Comparison of ENCODE assay signal across 1 cellular context in the genomic region with DNA sequence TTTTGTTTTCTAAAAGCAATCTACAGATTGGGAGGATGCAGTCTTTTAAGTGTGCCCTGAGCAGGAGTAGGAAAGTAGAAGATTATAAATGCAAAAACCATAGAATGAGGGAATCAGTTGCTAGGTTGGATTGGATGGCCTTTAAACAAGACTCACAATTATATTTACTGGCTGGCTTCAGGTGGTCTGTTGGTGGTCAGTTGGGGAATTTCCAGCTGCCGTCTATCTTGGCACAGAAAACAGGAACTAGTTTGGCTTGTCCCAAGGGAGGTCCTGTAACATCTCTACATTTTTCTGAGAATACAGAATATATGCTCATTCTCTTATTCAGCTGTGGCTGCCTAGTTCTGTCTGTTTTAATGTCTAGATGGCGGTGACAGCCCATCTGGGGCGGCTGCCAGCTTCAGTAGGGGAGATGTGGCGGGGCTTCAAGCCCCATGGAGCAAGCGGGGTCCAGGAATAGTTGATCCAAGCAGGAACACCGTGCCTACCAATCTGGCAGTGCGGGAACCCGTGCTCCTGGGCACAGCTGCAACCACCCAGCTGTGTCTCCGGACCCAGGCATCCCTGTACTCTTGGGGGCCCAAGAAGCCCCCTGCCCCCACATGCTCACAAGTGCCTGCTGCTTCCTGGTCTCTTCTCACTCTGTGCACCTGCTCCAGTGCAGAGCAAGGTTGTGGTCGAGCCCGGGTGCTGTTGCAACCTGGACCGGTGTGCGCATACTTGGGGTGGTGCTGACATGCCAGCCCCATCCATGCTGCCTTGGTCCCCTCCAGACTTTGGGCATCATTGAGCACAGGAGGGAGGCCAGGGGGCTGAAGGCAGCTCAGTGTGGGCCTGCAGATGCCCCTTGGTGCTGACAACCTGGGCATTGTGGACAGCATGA.
TF ChIP-seq lines count a peak whose summit lies in the region.

No MANE protein-coding gene starts in this region.

TF ChIP-seq in GM12878, 131 proteins besides CTCF, POLR2A, EP300 and RAD21 (continues in another document):
- TF ChIP-seq CREB1 (IDR thresholded peaks at IDR 0.05; ENCODE audit: low read depth) (no peak), CHD4 (IDR thresholded peaks at IDR 0.05) (no peak), FOXK2 (IDR thresholded peaks at IDR 0.05) (no peak), IKZF2 (IDR thresholded peaks at IDR 0.05) (no peak; a peak in 1 of 4 replicates), ZNF622 (IDR thresholded peaks at IDR 0.05) (no peak), ZBED1 (IDR thresholded peaks at IDR 0.05; ENCODE audit: borderline replicate concordance) (no peak), ZNF217 (IDR thresholded peaks at IDR 0.05) (no peak), NBN (IDR thresholded peaks at IDR 0.05) (no peak), SMC3 (IDR thresholded peaks at IDR 0.05; ENCODE audit: borderline replicate concordance, low read length) (no peak), RUNX3 (IDR thresholded peaks at IDR 0.05; ENCODE audit: low read length) (peak; percentile 45), FOS (IDR thresholded peaks at IDR 0.05; ENCODE audit: borderline replicate concordance, extremely low read depth, insufficient read length) (no peak), MYB (IDR thresholded peaks at IDR 0.05; ENCODE audit: borderline replicate concordance, low read depth, low read length) (0 out of 2 replicates have a peak, but pooled peaks have one; percentile 45), HDAC6 (IDR thresholded peaks at IDR 0.05; ENCODE audit: unreplicated experiment) (no peak), SREBF1 (IDR thresholded peaks at IDR 0.05; ENCODE audit: low read length) (no peak), MEF2B (IDR thresholded peaks at IDR 0.05; ENCODE audit: partially characterized antibody, poor library complexity, severe bottlenecking) (peak; percentile 89), POLR2AphosphoS5 (IDR thresholded peaks at IDR 0.05; ENCODE audit: low read length) (no peak), E4F1 (IDR thresholded peaks at IDR 0.05; ENCODE audit: borderline replicate concordance, partially characterized antibody) (no peak), RB1 (IDR thresholded peaks at IDR 0.05; ENCODE audit: borderline replicate concordance) (no peak), CEBPB (IDR thresholded peaks at IDR 0.05; ENCODE audit: borderline replicate concordance in 1 of 2, low read depth in 2 of 2, low read length in 2 of 2) (no peak), KDM1A (IDR thresholded peaks at IDR 0.05; ENCODE audit: borderline replicate concordance) (no peak), SRF (IDR thresholded peaks at IDR 0.05; ENCODE audit: low read depth in 2 of 2, low read length in 2 of 2) (no peak), NRF1 (conservative IDR thresholded peaks at IDR 0.05; ENCODE audit: low read depth, low read length) (no peak), PKNOX1 (IDR thresholded peaks at IDR 0.05) (no peak), ZNF207 (IDR thresholded peaks at IDR 0.05; ENCODE audit: borderline replicate concordance) (no peak), MLLT1 (IDR thresholded peaks at IDR 0.05) (no peak), NFIC (IDR thresholded peaks at IDR 0.05; ENCODE audit: low read depth, low read length) (no peak), DPF2 (IDR thresholded peaks at IDR 0.05) (0 out of 2 replicates have a peak, but pooled peaks have one; percentile 41), SREBF2 (IDR thresholded peaks at IDR 0.05; ENCODE audit: low read length) (no peak), MYC (IDR thresholded peaks at IDR 0.05; ENCODE audit: insufficient read depth, insufficient read length, insufficient replicate concordance, low read length, severe bottlenecking) (no peak), ZBTB4 (CRISPR knock-in tag; IDR thresholded peaks at IDR 0.05) (no peak), IRF3 (IDR thresholded peaks at IDR 0.05) (no peak), NR2F1 (conservative IDR thresholded peaks at IDR 0.05) (no peak), HCFC1 (IDR thresholded peaks at IDR 0.05; ENCODE audit: low read length) (no peak), RELA (IDR thresholded peaks at IDR 0.05; ENCODE audit: borderline replicate concordance, partially characterized antibody) (peak; percentile 60), MAX (IDR thresholded peaks at IDR 0.05; ENCODE audit: low read depth, low read length) (no peak), ZNF384 (IDR thresholded peaks at IDR 0.05; ENCODE audit: borderline replicate concordance, low read depth, low read length) (no peak), MTA3 (IDR thresholded peaks at IDR 0.05; ENCODE audit: borderline replicate concordance, low read length) (no peak), CBX3 (IDR thresholded peaks at IDR 0.05; ENCODE audit: borderline replicate concordance, low read depth) (no peak), BMI1 (IDR thresholded peaks at IDR 0.05; ENCODE audit: borderline replicate concordance) (no peak)
- TF ChIP-seq, protein P1, sequence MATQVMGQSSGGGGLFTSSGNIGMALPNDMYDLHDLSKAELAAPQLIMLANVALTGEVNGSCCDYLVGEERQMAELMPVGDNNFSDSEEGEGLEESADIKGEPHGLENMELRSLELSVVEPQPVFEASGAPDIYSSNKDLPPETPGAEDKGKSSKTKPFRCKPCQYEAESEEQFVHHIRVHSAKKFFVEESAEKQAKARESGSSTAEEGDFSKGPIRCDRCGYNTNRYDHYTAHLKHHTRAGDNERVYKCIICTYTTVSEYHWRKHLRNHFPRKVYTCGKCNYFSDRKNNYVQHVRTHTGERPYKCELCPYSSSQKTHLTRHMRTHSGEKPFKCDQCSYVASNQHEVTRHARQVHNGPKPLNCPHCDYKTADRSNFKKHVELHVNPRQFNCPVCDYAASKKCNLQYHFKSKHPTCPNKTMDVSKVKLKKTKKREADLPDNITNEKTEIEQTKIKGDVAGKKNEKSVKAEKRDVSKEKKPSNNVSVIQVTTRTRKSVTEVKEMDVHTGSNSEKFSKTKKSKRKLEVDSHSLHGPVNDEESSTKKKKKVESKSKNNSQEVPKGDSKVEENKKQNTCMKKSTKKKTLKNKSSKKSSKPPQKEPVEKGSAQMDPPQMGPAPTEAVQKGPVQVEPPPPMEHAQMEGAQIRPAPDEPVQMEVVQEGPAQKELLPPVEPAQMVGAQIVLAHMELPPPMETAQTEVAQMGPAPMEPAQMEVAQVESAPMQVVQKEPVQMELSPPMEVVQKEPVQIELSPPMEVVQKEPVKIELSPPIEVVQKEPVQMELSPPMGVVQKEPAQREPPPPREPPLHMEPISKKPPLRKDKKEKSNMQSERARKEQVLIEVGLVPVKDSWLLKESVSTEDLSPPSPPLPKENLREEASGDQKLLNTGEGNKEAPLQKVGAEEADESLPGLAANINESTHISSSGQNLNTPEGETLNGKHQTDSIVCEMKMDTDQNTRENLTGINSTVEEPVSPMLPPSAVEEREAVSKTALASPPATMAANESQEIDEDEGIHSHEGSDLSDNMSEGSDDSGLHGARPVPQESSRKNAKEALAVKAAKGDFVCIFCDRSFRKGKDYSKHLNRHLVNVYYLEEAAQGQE (IDR thresholded peaks at IDR 0.05; ENCODE audit: low read depth, low read length): no peak
- TF ChIP-seq, protein P2, sequence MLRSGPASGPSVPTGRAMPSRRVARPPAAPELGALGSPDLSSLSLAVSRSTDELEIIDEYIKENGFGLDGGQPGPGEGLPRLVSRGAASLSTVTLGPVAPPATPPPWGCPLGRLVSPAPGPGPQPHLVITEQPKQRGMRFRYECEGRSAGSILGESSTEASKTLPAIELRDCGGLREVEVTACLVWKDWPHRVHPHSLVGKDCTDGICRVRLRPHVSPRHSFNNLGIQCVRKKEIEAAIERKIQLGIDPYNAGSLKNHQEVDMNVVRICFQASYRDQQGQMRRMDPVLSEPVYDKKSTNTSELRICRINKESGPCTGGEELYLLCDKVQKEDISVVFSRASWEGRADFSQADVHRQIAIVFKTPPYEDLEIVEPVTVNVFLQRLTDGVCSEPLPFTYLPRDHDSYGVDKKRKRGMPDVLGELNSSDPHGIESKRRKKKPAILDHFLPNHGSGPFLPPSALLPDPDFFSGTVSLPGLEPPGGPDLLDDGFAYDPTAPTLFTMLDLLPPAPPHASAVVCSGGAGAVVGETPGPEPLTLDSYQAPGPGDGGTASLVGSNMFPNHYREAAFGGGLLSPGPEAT (IDR thresholded peaks at IDR 0.05; ENCODE audit: low read depth): peak; percentile 68; the same call in 1 of the 2 replicates
- TF ChIP-seq, protein P3, sequence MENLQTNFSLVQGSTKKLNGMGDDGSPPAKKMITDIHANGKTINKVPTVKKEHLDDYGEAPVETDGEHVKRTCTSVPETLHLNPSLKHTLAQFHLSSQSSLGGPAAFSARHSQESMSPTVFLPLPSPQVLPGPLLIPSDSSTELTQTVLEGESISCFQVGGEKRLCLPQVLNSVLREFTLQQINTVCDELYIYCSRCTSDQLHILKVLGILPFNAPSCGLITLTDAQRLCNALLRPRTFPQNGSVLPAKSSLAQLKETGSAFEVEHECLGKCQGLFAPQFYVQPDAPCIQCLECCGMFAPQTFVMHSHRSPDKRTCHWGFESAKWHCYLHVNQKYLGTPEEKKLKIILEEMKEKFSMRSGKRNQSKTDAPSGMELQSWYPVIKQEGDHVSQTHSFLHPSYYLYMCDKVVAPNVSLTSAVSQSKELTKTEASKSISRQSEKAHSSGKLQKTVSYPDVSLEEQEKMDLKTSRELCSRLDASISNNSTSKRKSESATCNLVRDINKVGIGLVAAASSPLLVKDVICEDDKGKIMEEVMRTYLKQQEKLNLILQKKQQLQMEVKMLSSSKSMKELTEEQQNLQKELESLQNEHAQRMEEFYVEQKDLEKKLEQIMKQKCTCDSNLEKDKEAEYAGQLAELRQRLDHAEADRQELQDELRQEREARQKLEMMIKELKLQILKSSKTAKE (IDR thresholded peaks at IDR 0.05; ENCODE audit: low read depth, poor library complexity, severe bottlenecking): no peak
